1 cellular context compared by ENCODE assay signal in the genomic region with DNA sequence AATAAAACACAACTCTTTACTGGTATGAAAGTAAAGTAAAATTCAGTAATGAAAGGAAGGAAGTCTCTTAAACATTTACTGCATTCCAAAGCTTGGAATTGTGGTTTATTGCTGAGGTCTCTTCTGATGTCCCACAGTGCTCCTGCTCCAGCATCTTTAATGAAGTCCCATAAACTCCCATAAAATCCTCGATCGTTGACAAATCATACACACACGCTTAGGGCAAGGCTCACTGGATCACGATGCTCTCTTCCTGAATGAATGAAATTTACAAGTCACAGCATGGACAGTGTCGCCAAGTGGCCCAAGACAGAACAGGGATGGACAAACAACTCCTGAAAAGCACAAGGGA.
TF ChIP-seq lines count a peak whose summit lies in the region.

No MANE protein-coding gene starts in this region.

TF ChIP-seq in SK-N-SH, 30 proteins besides CTCF, POLR2A, EP300 and RAD21 (continued from another document):
- TF ChIP-seq PBX3 (IDR thresholded peaks at IDR 0.05) (no peak), YY1 (IDR thresholded peaks at IDR 0.05; ENCODE audit: low read depth) (no peak)
